In genomic region chr11:69050592-69051380, GRCh38 we compare ENCODE assay signal across 10 cellular contexts. TPM values are rescaled to one million over a fixed set of nuclear protein-coding genes. Genes with fewer than 3 reads are reported as not detected.
DNase-seq lines count a peak whose midpoint lies in the region; ATAC-seq, FAIRE-seq and TF ChIP-seq lines count a peak whose summit lies in the region.
"Had no signal": no experiment of that assay in that cellular context is flagged by ENCODE, and none has a peak within 500 bp of the region (broad histone marks: within the 10 kb centered on the region; RNA-seq: fewer than 3 reads in every experiment).

No MANE protein-coding gene starts in this region.

- FAIRE-seq in GM12892 (lab: Jason Lieb, UNC), result no peak

- H3K27me3 Mint-ChIP-seq in activated naive CD4-positive, alpha-beta T cell treated with anti-CD3 and anti-CD28 coated beads for 36 hours (ENCODE audit: low read depth), result no peaks in the 10 kb centered on the region
- H3K27me3 Mint-ChIP-seq in activated CD8-positive, alpha-beta T cell treated with anti-CD3 and anti-CD28 coated beads, Interleukin-2, amount 10 ng/mL, durations not matched to agents 7 days and 5 days (ENCODE audit: low read depth), result peaks cover 8% of the 10 kb centered on the region

- H3K27ac Mint-ChIP-seq in activated naive CD4-positive, alpha-beta T cell treated with anti-CD3 and anti-CD28 coated beads for 36 hours, result no peak overlapping the region
- peak overlapping the region; percentile 55 for H3K27ac Mint-ChIP-seq in activated CD8-positive, alpha-beta T cell treated with anti-CD3 and anti-CD28 coated beads, Interleukin-2, amount 10 ng/mL, durations not matched to agents 7 days and 5 days

- no peaks in the 10 kb centered on the region for H3K27me3 ChIP-seq in layer of hippocampus (ENCODE audit: control insufficient read depth, insufficient read depth, low read length)

- no peak for DNase-seq in activated naive CD4-positive, alpha-beta T cell treated with anti-CD3 and anti-CD28 coated beads for 36 hours
- DNase-seq in activated naive CD4-positive, alpha-beta T cell treated with Interleukin-2 at 50 U/mL for 16 hours, result no peak
- DNase-seq in activated CD8-positive, alpha-beta T cell treated with anti-CD3 and anti-CD28 coated beads, Interleukin-2, amount 10 ng/mL, durations not matched to agents 7 days and 5 days, result no peak
- DNase-seq in substantia nigra (lab: John Stamatoyannopoulos, UW) (peak in 21 of 49 donors; percentile 18 to 67 (median 40)), GM12892 (ENCODE audit: insufficient read length) (no peak), HUDEP-2 (lab: John Stamatoyannopoulos, UW; ENCODE audit: unreplicated experiment in 76 of 76) (no peak)
- no peak for DNase-seq in activated effector memory CD4-positive, alpha-beta T cell treated with anti-CD3 and anti-CD28 coated beads, Interleukin-2, amount 50 U/mL, for 16 hours
- DNase-seq: effector CD8-positive, alpha-beta T cell; PC-3 had no signal

- no peaks in the 10 kb centered on the region for H3K36me3 Mint-ChIP-seq in activated naive CD4-positive, alpha-beta T cell treated with anti-CD3 and anti-CD28 coated beads for 36 hours (ENCODE audit: low read depth)
- H3K36me3 Mint-ChIP-seq in activated CD8-positive, alpha-beta T cell treated with anti-CD3 and anti-CD28 coated beads, Interleukin-2, amount 10 ng/mL, durations not matched to agents 7 days and 5 days (ENCODE audit: low read depth), result peaks cover 6% of the 10 kb centered on the region

- no peak for TF ChIP-seq POLR2A in GM12892 (IDR thresholded peaks at IDR 0.05; ENCODE audit: low read depth, low read length)

- CTCF ChIA-PET in activated naive CD4-positive, alpha-beta T cell treated with anti-CD3 and anti-CD28 coated beads for 36 hours (lab: Charles Lee), result no interaction called here
- CTCF ChIA-PET in activated CD8-positive, alpha-beta T cell treated with anti-CD3 and anti-CD28 coated beads, Interleukin-2, amount 10 ng/mL, durations not matched to agents 7 days and 5 days (lab: Charles Lee), result no interaction called here

- H3K4me3 Mint-ChIP-seq in activated naive CD4-positive, alpha-beta T cell treated with anti-CD3 and anti-CD28 coated beads for 36 hours, result peak overlapping the region; percentile 15
- H3K4me3 Mint-ChIP-seq in activated CD8-positive, alpha-beta T cell treated with anti-CD3 and anti-CD28 coated beads, Interleukin-2, amount 10 ng/mL, durations not matched to agents 7 days and 5 days, result peak overlapping the region; percentile 12

- H3K27ac ChIP-seq in layer of hippocampus (ENCODE audit: low read depth, low read length) (peak overlapping the region; percentile 62), substantia nigra (ENCODE audit: low read depth, low read length, poor library complexity, severe bottlenecking) (peak overlapping the region; percentile 41)

- no peak for ATAC-seq in activated CD8-positive, alpha-beta T cell treated with anti-CD3 and anti-CD28 coated beads, Interleukin-2, amount 10 ng/mL, durations not matched to agents 7 days and 5 days
- ATAC-seq: PC-3 had no signal

- H3K4me1 Mint-ChIP-seq in activated naive CD4-positive, alpha-beta T cell treated with anti-CD3 and anti-CD28 coated beads for 36 hours (ENCODE audit: low read depth), result peaks cover 16% of the 10 kb centered on the region
- H3K4me1 Mint-ChIP-seq in activated CD8-positive, alpha-beta T cell treated with anti-CD3 and anti-CD28 coated beads, Interleukin-2, amount 10 ng/mL, durations not matched to agents 7 days and 5 days (ENCODE audit: low read depth), result peaks cover 49% of the 10 kb centered on the region

- intact Hi-C loops in activated naive CD4-positive, alpha-beta T cell treated with anti-CD3 and anti-CD28 coated beads for 36 hours (cut with micrococcal nuclease), result no loop called here

- no peaks in the 10 kb centered on the region for H3K9me3 Mint-ChIP-seq in activated naive CD4-positive, alpha-beta T cell treated with anti-CD3 and anti-CD28 coated beads for 36 hours
- no peaks in the 10 kb centered on the region for H3K9me3 Mint-ChIP-seq in activated CD8-positive, alpha-beta T cell treated with anti-CD3 and anti-CD28 coated beads, Interleukin-2, amount 10 ng/mL, durations not matched to agents 7 days and 5 days (ENCODE audit: insufficient read depth)

- POLR2A ChIA-PET in activated CD8-positive, alpha-beta T cell treated with anti-CD3 and anti-CD28 coated beads, Interleukin-2, amount 10 ng/mL, durations not matched to agents 7 days and 5 days (lab: Charles Lee), result no interaction called here

RNA-seq across cellular contexts. Expression of gene TPCN2, which starts 2.1 kb away (rescaled TPM):
- total RNA-seq in activated naive CD4-positive, alpha-beta T cell treated with anti-CD3 and anti-CD28 coated beads for 36 hours, result 1 to 10 TPM; 7.0 to 8.0 TPM
- 10 to 100 TPM; 19.1 to 21.2 TPM for total RNA-seq in activated CD8-positive, alpha-beta T cell treated with anti-CD3 and anti-CD28 coated beads, Interleukin-2, amount 10 ng/mL, durations not matched to agents 7 days and 5 days
- 14.3 TPM for polyA plus RNA-seq in GM12892 (2012; ENCODE audit: missing spikeins)

RNA-seq across cellular contexts. Expression of gene MRGPRF, which starts 37.7 kb away (rescaled TPM):
- not detected for total RNA-seq in activated naive CD4-positive, alpha-beta T cell treated with anti-CD3 and anti-CD28 coated beads for 36 hours
- not detected for total RNA-seq in activated CD8-positive, alpha-beta T cell treated with anti-CD3 and anti-CD28 coated beads, Interleukin-2, amount 10 ng/mL, durations not matched to agents 7 days and 5 days
- polyA plus RNA-seq in GM12892 (2012; ENCODE audit: missing spikeins), result not detected
- total RNA-seq: PC-3 had no signal
